Comparison of ENCODE assay signal across 9 cellular contexts in the genomic region with DNA sequence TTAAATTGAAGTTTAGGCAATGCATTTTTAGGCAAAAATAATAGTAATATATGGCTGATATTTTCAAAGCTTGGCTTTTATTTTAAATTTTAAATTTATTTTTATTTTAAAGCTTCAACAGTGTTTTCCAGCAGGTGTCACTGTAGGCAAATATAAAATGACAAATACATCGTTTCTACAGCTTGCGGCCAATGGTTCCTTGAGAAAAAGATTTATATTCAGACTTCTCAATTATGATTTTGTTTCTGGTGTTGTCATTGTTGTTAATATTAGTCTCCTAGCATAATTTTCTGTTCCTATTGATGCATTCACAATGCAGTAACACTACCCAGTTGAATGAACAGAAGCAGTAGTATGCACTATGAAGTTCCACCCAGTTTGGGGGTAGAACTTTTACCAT.
DNase-seq lines count a peak whose midpoint lies in the region; ATAC-seq and TF ChIP-seq lines count a peak whose summit lies in the region.
"Had no signal": no experiment of that assay in that cellular context is flagged by ENCODE, and none has a peak within 500 bp of the region (broad histone marks: within the 10 kb centered on the region; RNA-seq: fewer than 3 reads in every experiment).

No MANE protein-coding gene starts in this region.

- no peaks in the 10 kb centered on the region for H3K4me1 Mint-ChIP-seq in naive thymus-derived CD8-positive, alpha-beta T cell
- H3K4me1 Mint-ChIP-seq: activated naive CD4-positive, alpha-beta T cell treated with anti-CD3 and anti-CD28 coated beads, Interleukin-2, amount 50 U/mL, for 24 hours had no signal

- H3K36me3 ChIP-seq in SK-N-MC (ENCODE audit: insufficient read depth, low read length): no peaks in the 10 kb centered on the region

- TF ChIP-seq CTCF in C4-2B (conservative IDR thresholded peaks at IDR 0.05) (peak; percentile 71), LNCAP (IDR thresholded peaks at IDR 0.05) (peak; percentile 43)

- H3K9me3 Mint-ChIP-seq in naive thymus-derived CD8-positive, alpha-beta T cell: peaks cover 0 to 4% (median 0%) of the 10 kb centered on the region in 9 donors
- H3K9me3 Mint-ChIP-seq: activated naive CD4-positive, alpha-beta T cell treated with anti-CD3 and anti-CD28 coated beads, Interleukin-2, amount 50 U/mL, for 24 hours had no signal

- H3K4me3 ChIP-seq in SK-N-MC: no peak overlapping the region

- H3K9me3 ChIP-seq in SK-N-MC (ENCODE audit: low read depth, low read length): no peaks in the 10 kb centered on the region

- DNase-seq in SK-N-MC (ENCODE audit: low read depth, low spot score) (peak; percentile 47), iris pigment epithelial cell (ENCODE audit: low read depth) (peak; percentile 35), AG08396 (ENCODE audit: low spot score) (no peak)
- no peak for DNase-seq in naive thymus-derived CD8-positive, alpha-beta T cell

- H3K9ac ChIP-seq in SK-N-MC (ENCODE audit: insufficient read length): no peak overlapping the region

- POLR2A ChIA-PET in naive thymus-derived CD8-positive, alpha-beta T cell (lab: Charles Lee): no interaction called here

- H3K27me3 Mint-ChIP-seq in naive thymus-derived CD8-positive, alpha-beta T cell: peaks cover 2 to 31% (median 10%) of the 10 kb centered on the region in 5 donors

- no peak for ATAC-seq in GM18907 (IDR thresholded peaks at IDR 0.05; ENCODE audit: unreplicated experiment)
- no peak for ATAC-seq in HG02678 (IDR thresholded peaks at IDR 0.05; ENCODE audit: unreplicated experiment)
- ATAC-seq in naive thymus-derived CD8-positive, alpha-beta T cell: no peak

- no peaks in the 10 kb centered on the region for H3K36me3 Mint-ChIP-seq in naive thymus-derived CD8-positive, alpha-beta T cell
- H3K36me3 Mint-ChIP-seq: activated naive CD4-positive, alpha-beta T cell treated with anti-CD3 and anti-CD28 coated beads, Interleukin-2, amount 50 U/mL, for 24 hours had no signal

- H3K4me3 Mint-ChIP-seq in naive thymus-derived CD8-positive, alpha-beta T cell: no peak overlapping the region
- H3K4me3 Mint-ChIP-seq: activated naive CD4-positive, alpha-beta T cell treated with anti-CD3 and anti-CD28 coated beads, Interleukin-2, amount 50 U/mL, for 24 hours had no signal

- H3K27ac Mint-ChIP-seq in naive thymus-derived CD8-positive, alpha-beta T cell: no peak overlapping the region
- H3K27ac Mint-ChIP-seq: activated naive CD4-positive, alpha-beta T cell treated with anti-CD3 and anti-CD28 coated beads, Interleukin-2, amount 50 U/mL, for 24 hours had no signal

- H3K27ac ChIP-seq in C4-2B: no peak overlapping the region
- H3K27ac ChIP-seq in SK-N-MC: no peak overlapping the region

Comparison
In these comparisons a context has a peak if more than half of its experiments do, and no peak if none do; other contexts are left out.
1. DNase-seq: peak in SK-N-MC (single experiment) and iris pigment epithelial cell (single experiment); none in AG08396 (single experiment) and naive thymus-derived CD8-positive, alpha-beta T cell (0 of 10).